In the genomic region with DNA sequence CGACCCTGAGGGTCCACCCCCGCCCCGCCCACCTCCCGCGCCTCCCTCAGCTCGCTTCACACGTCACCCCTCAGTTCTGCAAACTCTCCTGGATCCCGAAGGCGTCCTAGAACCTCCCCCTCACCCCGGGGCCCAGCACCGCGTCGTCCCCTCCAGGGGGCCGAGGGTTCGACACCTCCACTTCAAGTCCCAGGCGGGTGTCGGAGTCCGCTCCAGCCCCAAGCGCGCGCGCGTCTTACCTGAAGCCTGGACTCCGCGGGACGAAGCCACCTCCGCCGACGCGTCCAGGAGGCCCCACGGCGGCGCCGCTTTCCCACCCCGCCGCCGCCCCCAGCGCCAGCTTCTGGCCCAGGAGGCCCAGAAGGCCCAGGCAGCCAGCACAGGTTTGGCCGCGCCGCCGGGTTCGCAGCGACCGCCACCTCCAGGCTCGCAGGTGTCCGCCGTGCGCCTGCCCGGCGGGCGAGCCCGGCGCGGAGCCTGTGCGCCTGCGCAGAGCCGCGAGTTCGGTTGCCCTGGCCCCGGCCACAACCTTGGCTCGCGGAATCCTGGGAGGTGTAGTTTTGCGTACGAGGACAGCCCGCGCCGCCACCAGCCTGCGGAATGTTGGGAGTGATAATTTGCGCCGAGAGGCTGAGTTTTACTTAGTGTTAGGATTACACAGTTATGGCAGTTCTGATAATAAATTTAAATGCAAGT, we compare ENCODE assay signal across 1 cellular context.
TF ChIP-seq lines count a peak whose summit lies in the region.

Gene POMGNT2, minus strand, starts transcription at position 483 of the 696 bp plus-strand sequence. CDS start 24,648 bp downstream, outside the sequence.

TF ChIP-seq in K562, 482 proteins besides CTCF, POLR2A, EP300 and RAD21 (continued from another document):
- TF ChIP-seq CREB1 (IDR thresholded peaks at IDR 0.05) (peak; percentile 27), CREB1 (CRISPR knock-in tag; IDR thresholded peaks at IDR 0.05) (0 out of 2 replicates have a peak, but pooled peaks have one; percentile 29)
